ENCODE assay signal across 1 cellular context in genomic region chr20:34264141-34264540, GRCh38.
TF ChIP-seq lines count a peak whose summit lies in the region.

No MANE protein-coding gene starts in this region.

TF ChIP-seq in HepG2, 621 proteins besides CTCF, POLR2A, EP300 and RAD21:
- 0 out of 2 replicates have a peak, but pooled peaks have one; percentile 16 for TF ChIP-seq ARID3A (IDR thresholded peaks at IDR 0.05; ENCODE audit: low read depth, low read length)
- TF ChIP-seq KIAA2018 (CRISPR knock-in tag; IDR thresholded peaks at IDR 0.05; ENCODE audit: borderline replicate concordance): no peak
- no peak for TF ChIP-seq JUN (CRISPR knock-in tag; IDR thresholded peaks at IDR 0.05)
- TF ChIP-seq FOXJ3 (CRISPR knock-in tag; IDR thresholded peaks at IDR 0.05; ENCODE audit: borderline replicate concordance): no peak
